ENCODE assay signal across 9 cellular contexts in the genomic region with DNA sequence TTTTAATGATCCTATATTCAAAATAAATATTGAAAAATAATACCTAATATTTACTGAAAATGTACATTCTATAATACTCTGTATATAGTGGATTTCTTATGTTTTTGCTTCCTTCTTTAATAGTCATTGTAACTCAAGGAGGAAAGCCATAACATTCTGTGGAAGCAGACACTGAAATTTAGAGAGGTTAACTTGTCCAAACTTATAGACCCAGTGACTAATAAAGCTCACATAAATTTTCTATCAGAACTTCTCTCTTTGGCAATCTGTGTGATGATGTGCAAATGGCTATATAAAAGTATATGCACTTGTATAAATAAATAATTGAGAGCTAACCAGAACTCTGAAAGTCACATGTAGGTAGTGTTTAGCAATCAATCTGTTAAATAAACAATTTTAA. TPM values are rescaled to one million over a fixed set of nuclear protein-coding genes. Genes with fewer than 3 reads are reported as not detected.
"Had no signal": no experiment of that assay in that cellular context is flagged by ENCODE, and none has a peak within 500 bp of the region (broad histone marks: within the 10 kb centered on the region; RNA-seq: fewer than 3 reads in every experiment).

No MANE protein-coding gene starts in this region.

- H3K4me3 ChIP-seq: GM23338 had no signal

- DNase-seq: H9, HCEC 1CT, KBM-7 had no signal

- H3K4me1 Mint-ChIP-seq: IgD-negative memory B cell had no signal

- ATAC-seq: GM23338 had no signal

- H3K4me3 Mint-ChIP-seq: GM23338, H9, IgD-negative memory B cell had no signal

- H3K27me3 Mint-ChIP-seq: IgD-negative memory B cell had no signal

- H3K4me2 ChIP-seq: GM23338 had no signal

- H2AFZ ChIP-seq: GM23338 had no signal

- H3K36me3 Mint-ChIP-seq: IgD-negative memory B cell had no signal

- H3K27ac Mint-ChIP-seq: GM23338, H9, IgD-negative memory B cell had no signal

- H3K9me3 Mint-ChIP-seq: H9 had no signal

- FAIRE-seq: H1, H54, HTR-8/SVneo had no signal

RNA-seq across cellular contexts. Expression of a gene that starts 26.1 kb away (rescaled TPM):
- total RNA-seq: GM23338, H1, H9, HT-29 had no signal
- polyA plus RNA-seq: GM23338, H1, IgD-negative memory B cell had no signal
